ENCODE assay signal across 19 cellular contexts in the genomic region with DNA sequence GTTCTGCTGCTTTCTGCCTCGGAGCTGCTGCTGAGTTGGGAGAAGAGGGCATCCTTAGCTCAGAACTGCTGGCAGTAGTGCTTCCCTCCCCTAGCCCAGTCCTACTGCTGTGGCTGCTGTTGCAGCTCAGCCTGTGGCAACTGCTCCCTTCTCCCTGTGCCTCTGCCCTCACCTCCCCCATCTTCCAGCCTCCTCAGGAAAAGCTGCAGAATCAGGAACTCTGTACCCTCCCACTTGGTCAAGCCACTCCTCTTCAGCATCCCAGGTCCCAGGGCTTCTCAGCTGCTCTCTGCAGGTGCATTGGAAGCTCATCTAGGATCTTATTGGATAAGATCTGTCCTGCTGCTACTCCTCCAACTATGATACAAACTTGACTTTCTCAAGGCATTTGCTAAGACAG.
"Had no signal": no experiment of that assay in that cellular context is flagged by ENCODE, and none has a peak within 500 bp of the region (broad histone marks: within the 10 kb centered on the region; RNA-seq: fewer than 3 reads in every experiment).

No MANE protein-coding gene starts in this region.

- H3K9ac ChIP-seq: parathyroid adenoma had no signal

- DNase-seq: activated CD8-positive, alpha-beta memory T cell treated with anti-CD3 and anti-CD28 coated beads for 24 hours; activated CD8-positive, alpha-beta memory T cell treated with anti-CD3 and anti-CD28 coated beads, Interleukin-2, amount 50 U/mL, for 4 hours; activated naive CD4-positive, alpha-beta T cell; activated T-cell treated with anti-CD3 and anti-CD28 coated beads, Interleukin-2, amount 50 U/mL, for 24 hours; adrenal gland; effector memory CD8-positive, alpha-beta T cell; head of caudate nucleus; left ventricle myocardium superior; mammary epithelial cell; right cardiac atrium; stimulated activated CD4-positive, alpha-beta T cell treated with anti-CD3 and anti-CD28 coated beads, Interleukin-12 subunit alpha, Interleukin-12 subunit beta, amount 100 ng/mL, for 4 hours; substantia nigra; thyroid gland; upper lobe of right lung had no signal

- H3K4me3 ChIP-seq: adrenal gland, ascending aorta, esophagus muscularis mucosa, gastroesophageal sphincter, thyroid gland, upper lobe of right lung had no signal

- H3K36me3 ChIP-seq: adrenal gland, ascending aorta, esophagus muscularis mucosa, gastroesophageal sphincter, thyroid gland, upper lobe of right lung had no signal

- H3K27ac ChIP-seq: adrenal gland, ascending aorta, esophagus muscularis mucosa, gastroesophageal sphincter, parathyroid adenoma, thyroid gland, upper lobe of right lung, VCaP had no signal

- H3K79me2 ChIP-seq: parathyroid adenoma had no signal

- H3K4me1 ChIP-seq: adrenal gland, ascending aorta, esophagus muscularis mucosa, gastroesophageal sphincter, parathyroid adenoma, thyroid gland, upper lobe of right lung had no signal

- H3K9me3 ChIP-seq: adrenal gland, ascending aorta, esophagus muscularis mucosa, gastroesophageal sphincter, thyroid gland, upper lobe of right lung had no signal

- H3K27me3 ChIP-seq: adrenal gland, ascending aorta, esophagus muscularis mucosa, gastroesophageal sphincter, thyroid gland, upper lobe of right lung had no signal
